In genomic region chr2:36597532-36598377, GRCh38 we compare ENCODE assay signal across 8 cellular contexts. TPM values are rescaled to one million over a fixed set of nuclear protein-coding genes. Genes with fewer than 3 reads are reported as not detected.
DNase-seq lines count a peak whose midpoint lies in the region; ATAC-seq and TF ChIP-seq lines count a peak whose summit lies in the region.

Gene FEZ2 (minus strand): TSS chr2:36598168. CDS start chr2:36598142, 26 bp downstream.

- peaks cover 23% of the 10 kb centered on the region for H3K36me3 Mint-ChIP-seq in neural progenitor cell

- H3K9ac ChIP-seq in neural progenitor cell (peak within 1 kb of the TSS; percentile 97), subcutaneous abdominal adipose tissue (ENCODE audit: low read length in 5 of 5) (peak within 1 kb of the TSS; percentile 38 to 84 (median 72))

- peak; percentile 99 for ATAC-seq in GM21786 (IDR thresholded peaks at IDR 0.05; ENCODE audit: unreplicated experiment)
- peak; percentile 95 for ATAC-seq in foreskin keratinocyte

- peaks cover 19% of the 10 kb centered on the region for H3K4me1 Mint-ChIP-seq in neural progenitor cell

- TF ChIP-seq CTCF in foreskin keratinocyte (conservative IDR thresholded peaks at IDR 0.05) (no peak), neural progenitor cell (IDR thresholded peaks at IDR 0.05) (no peak)

- peak; percentile 90 for DNase-seq in EH (ENCODE audit: low read depth)
- DNase-seq in KG1 (lab: John Stamatoyannopoulos, UW) = peak; percentile 47
- DNase-seq in SJCRH30 = peak; percentile 89
- DNase-seq in activated naive CD4-positive, alpha-beta T cell (lab: John Stamatoyannopoulos, UW) = peak; percentile 8 to 63 (median 38)
- DNase-seq in foreskin keratinocyte = peak; percentile 37 to 62
- peak; percentile 97 for DNase-seq in neural progenitor cell (ENCODE audit: low spot score)

- peaks cover 41% of the 10 kb centered on the region for H3K79me2 ChIP-seq in neural progenitor cell (ENCODE audit: low read depth)

- peak within 1 kb of the TSS; percentile 71 for H3K27ac ChIP-seq in SJCRH30
- peak within 1 kb of the TSS; percentile 52 for H3K27ac ChIP-seq in foreskin keratinocyte
- H3K27ac ChIP-seq in neural progenitor cell = peak within 1 kb of the TSS; percentile 99
- peak within 1 kb of the TSS; percentile 74 for H3K27ac ChIP-seq in subcutaneous abdominal adipose tissue (ENCODE audit: low read depth, low read length)

- H3K4me3 ChIP-seq in SJCRH30 (peak within 1 kb of the TSS; percentile 99), neural progenitor cell (peak within 1 kb of the TSS; percentile 96), subcutaneous abdominal adipose tissue (ENCODE audit: low read depth in 1 of 5, low read length in 5 of 5) (peak within 1 kb of the TSS; percentile 78 to 90 (median 85))

- no peaks in the 10 kb centered on the region for H3K27me3 Mint-ChIP-seq in neural progenitor cell (ENCODE audit: insufficient read depth, low read depth)

- peak within 1 kb of the TSS; percentile 86 for H2AFZ ChIP-seq in neural progenitor cell (replicated peaks)

- peaks cover 16% of the 10 kb centered on the region for H3F3A ChIP-seq in neural progenitor cell (ENCODE audit: low read depth)

- H3K4me3 Mint-ChIP-seq in neural progenitor cell = peak within 1 kb of the TSS; percentile 95

- H3K9me3 ChIP-seq in SJCRH30 (replicated peaks) = no peaks in the 10 kb centered on the region
- no peaks in the 10 kb centered on the region for H3K9me3 ChIP-seq in neural progenitor cell (ENCODE audit: low read depth)
- H3K9me3 ChIP-seq in subcutaneous abdominal adipose tissue (ENCODE audit: control insufficient read depth in 5 of 5, low read length in 5 of 5) = no peaks in the 10 kb centered on the region

- H3K27ac Mint-ChIP-seq in neural progenitor cell = peak within 1 kb of the TSS; percentile 48

- no peaks in the 10 kb centered on the region for H3K27me3 ChIP-seq in SJCRH30
- H3K27me3 ChIP-seq in foreskin keratinocyte = no peaks in the 10 kb centered on the region
- peaks cover 8% of the 10 kb centered on the region for H3K27me3 ChIP-seq in neural progenitor cell
- H3K27me3 ChIP-seq in subcutaneous abdominal adipose tissue (ENCODE audit: control insufficient read depth in 5 of 5, insufficient read depth in 4 of 5, low read length in 5 of 5) = no peaks in the 10 kb centered on the region

- peaks cover 8% of the 10 kb centered on the region for H3K4me1 ChIP-seq in SJCRH30
- peaks cover 5% of the 10 kb centered on the region for H3K4me1 ChIP-seq in foreskin keratinocyte
- H3K4me1 ChIP-seq in neural progenitor cell = peaks cover 11% of the 10 kb centered on the region
- peaks cover 4 to 49% (median 43%) of the 10 kb centered on the region in 5 donors for H3K4me1 ChIP-seq in subcutaneous abdominal adipose tissue (ENCODE audit: control insufficient read depth in 5 of 5, insufficient read depth in 5 of 5, low read length in 5 of 5)

- H3K36me3 ChIP-seq in SJCRH30 (no peaks in the 10 kb centered on the region; the same call in 1 of the 2 replicates), neural progenitor cell (no peaks in the 10 kb centered on the region), subcutaneous abdominal adipose tissue (ENCODE audit: control insufficient read depth in 5 of 5, insufficient read depth in 5 of 5, low read length in 5 of 5) (no peaks in the 10 kb centered on the region)

- no peaks in the 10 kb centered on the region for H3K9me3 Mint-ChIP-seq in neural progenitor cell

- peaks cover 21% of the 10 kb centered on the region for H4K20me1 ChIP-seq in neural progenitor cell (ENCODE audit: low read depth)

- H3K4me2 ChIP-seq in neural progenitor cell = peak within 1 kb of the TSS; percentile 88

RNA-seq across cellular contexts. Expression of gene FEZ2, which starts in this region (rescaled TPM):
- total RNA-seq in SJCRH30 (2014; rRNA removed; shearing (Covaris generic)) = 31.0 and 35.6 TPM in 2 replicates
- total RNA-seq in foreskin keratinocyte (36.5 and 43.1 TPM in 2 replicates), neural progenitor cell (ENCODE audit: low replicate concordance) (51.9 and 70.7 TPM in 2 replicates)
- 20.2 and 24.6 TPM in 2 replicates for polyA plus RNA-seq in foreskin keratinocyte

Comparison
In these comparisons a context has a peak if more than half of its experiments do, and no peak if none do; other contexts are left out.
1. Peak in every context shown above with its lines: DNase-seq, ATAC-seq, H3K4me3 ChIP-seq and H3K27ac ChIP-seq.
2. DNase-seq: peak in every context shown above with its lines; median percentile 97 in neural progenitor cell; 90 in EH; 89 in SJCRH30; 50 in foreskin keratinocyte; 47 in KG1; 38 in activated naive CD4-positive, alpha-beta T cell.